ENCODE assay signal across 8 cellular contexts in genomic region chr10:124741281-124741921, GRCh38. TPM values are rescaled to one million over a fixed set of nuclear protein-coding genes. Genes with fewer than 3 reads are reported as not detected.
DNase-seq lines count a peak whose midpoint lies in the region; FAIRE-seq and TF ChIP-seq lines count a peak whose summit lies in the region.

No MANE protein-coding gene starts in this region.

- no peaks in the 10 kb centered on the region for H3K9me3 Mint-ChIP-seq in immature natural killer cell

- no peaks in the 10 kb centered on the region for H3K36me3 Mint-ChIP-seq in immature natural killer cell

- peak overlapping the region; percentile 92 to 99 for H3K27ac ChIP-seq in small intestine (ENCODE audit: low read depth in 1 of 2, low read length in 1 of 2)

- H3K27me3 Mint-ChIP-seq in immature natural killer cell (ENCODE audit: low read depth in 3 of 3) = peaks cover 16 to 40% (median 32%) of the 10 kb centered on the region in 3 donors

- H3K4me1 Mint-ChIP-seq in immature natural killer cell = peaks cover 74 to 80% of the 10 kb centered on the region in 2 donors

- DNase-seq in GM12865 (ENCODE audit: low read depth) (peak; percentile 78), HFF-Myc (ENCODE audit: extremely low read depth, low read depth) (peak; percentile 49), NCI-H1417 (lab: John Stamatoyannopoulos, UW) (peak; percentile 59 to 83 (median 62)), T47D (ENCODE audit: low read depth in 1 of 2, low spot score in 1 of 2) (peak; percentile 63 to 67), immature natural killer cell (peak; percentile 73 to 79 (median 79)), small intestine (peak; percentile 89), NCI-H524 treated with DMSO at 0.1 percent for 48 hours (lab: John Stamatoyannopoulos, UW) (no peak)

- TF ChIP-seq CTCF in GM12865 (IDR thresholded peaks at IDR 0.05; ENCODE audit: insufficient read depth, low read depth, low read length, missing control alignments) (peak; percentile 76), HFF-Myc (IDR thresholded peaks at IDR 0.05; ENCODE audit: low read depth, low read length, missing control alignments) (peak; percentile 71)

- in situ Hi-C loops in T47D (cut with HindIII; ENCODE audit: low pct_unique_long_range_greater_than_20kb, low sequenced_read_pairs) = no loop called here

- 5 to 15% (median 10%) methylated on average over 13 of the region's 13 CpGs for WGBS in small intestine, 3 donors

- peak overlapping the region; percentile 93 to 99 (median 96) for H3K4me3 Mint-ChIP-seq in immature natural killer cell

- H3K27me3 ChIP-seq in small intestine (ENCODE audit: control insufficient read depth in 2 of 2, insufficient read depth in 2 of 2, low read length in 2 of 2) = no peaks in the 10 kb centered on the region

- H3K4me1 ChIP-seq in small intestine (ENCODE audit: control insufficient read depth in 2 of 2, insufficient read depth in 1 of 2, low read depth in 1 of 2, low read length in 1 of 2) = peaks cover 25 to 29% of the 10 kb centered on the region in 2 donors

- H3K27ac Mint-ChIP-seq in immature natural killer cell = peak overlapping the region; percentile 95 to 99 (median 96)

- FAIRE-seq in TTC549 (lab: Jason Lieb, UNC) (peak; percentile 52), small intestine (lab: Jason Lieb, UNC) (no peak)

- H3K9me3 ChIP-seq in small intestine (ENCODE audit: control insufficient read depth, low read depth) = no peaks in the 10 kb centered on the region

- H3K36me3 ChIP-seq in small intestine (ENCODE audit: control insufficient read depth in 2 of 2, insufficient read depth in 2 of 2, low read length in 2 of 2) = no peaks in the 10 kb centered on the region

- H3K4me3 ChIP-seq in GM12865 (ENCODE audit: low read depth, low read length) (peak overlapping the region; percentile 86), HFF-Myc (replicated peaks; ENCODE audit: low read depth, low read length) (peak overlapping the region; percentile 79), small intestine (ENCODE audit: low read depth in 1 of 2, low read length in 2 of 2) (peak overlapping the region in 1 of 2 donors; percentile 99)

RNA-seq across cellular contexts. Expression of gene FAM53B, which starts 2.8 kb away (rescaled TPM):
- polyA plus RNA-seq in immature natural killer cell (10 to 100 TPM; 12.1 to 62.1 (median 23.8) TPM), small intestine (10 to 100 TPM; 15.1 to 30.2 (median 18.8) TPM)

RNA-seq across cellular contexts. Expression of gene EEF1AKMT2, which starts 50.3 kb away (rescaled TPM):
- polyA plus RNA-seq in immature natural killer cell (10 to 100 TPM; 15.9 to 24.0 (median 18.5) TPM), small intestine (10 to 100 TPM in 2 of 3 donors, 1 to 10 TPM in 1; 9.6 to 13.2 (median 12.7) TPM)
